In genomic region chr1:19260211-19261138, GRCh38 we compare ENCODE assay signal across 9 cellular contexts. TPM values are rescaled to one million over a fixed set of nuclear protein-coding genes. Genes with fewer than 3 reads are reported as not detected.
DNase-seq lines count a peak whose midpoint lies in the region; ATAC-seq and TF ChIP-seq lines count a peak whose summit lies in the region.
"Had no signal": no experiment of that assay in that cellular context is flagged by ENCODE, and none has a peak within 500 bp of the region (broad histone marks: within the 10 kb centered on the region; RNA-seq: fewer than 3 reads in every experiment).

No MANE protein-coding gene starts in this region.

- no peaks in the 10 kb centered on the region for H3K4me1 Mint-ChIP-seq in MCF 10A (ENCODE audit: insufficient read depth, unreplicated experiment)
- H3K4me1 Mint-ChIP-seq in naive thymus-derived CD8-positive, alpha-beta T cell, result peaks cover 0 to 3% (median 2%) of the 10 kb centered on the region in 4 donors

- H2AFZ ChIP-seq in mammary epithelial cell (ENCODE audit: low read depth, low read length), result no peak overlapping the region

- H3K27ac ChIP-seq in mammary epithelial cell (ENCODE audit: insufficient read depth, low read depth, low read length), result no peak overlapping the region

- dilution Hi-C loops in mammary epithelial cell (cut with HindIII; ENCODE audit: low sequenced_read_pairs), result no loop called here

- no peaks in the 10 kb centered on the region for H4K20me1 ChIP-seq in mammary epithelial cell (ENCODE audit: insufficient read depth, low read length)

- H3K4me2 ChIP-seq in mammary epithelial cell (ENCODE audit: insufficient read depth, low read depth, low read length), result no peak overlapping the region

- no peak overlapping the region for H3K9ac ChIP-seq in mammary epithelial cell (ENCODE audit: insufficient read depth, low read length)

- peaks cover 19% of the 10 kb centered on the region for H3K79me2 ChIP-seq in mammary epithelial cell (ENCODE audit: insufficient read depth, low read length)

- H3K4me3 Mint-ChIP-seq in MCF 10A (ENCODE audit: unreplicated experiment), result no peak overlapping the region
- H3K4me3 Mint-ChIP-seq in naive thymus-derived CD8-positive, alpha-beta T cell, result no peak overlapping the region

- CTCF ChIA-PET in MCF 10A (lab: Yijun Ruan, JAX), result interaction anchor here (0.7 kb wide), 1 partner anchor 86 kb away, joined by 3 read pairs; no protein-coding TSS in a partner anchor
- CTCF ChIA-PET in mammary epithelial cell (lab: Charles Lee; ENCODE audit: low non-redundant PET), result no interaction called here

- no peaks in the 10 kb centered on the region for H3K27me3 Mint-ChIP-seq in MCF 10A (ENCODE audit: insufficient read depth, unreplicated experiment)
- no peaks in the 10 kb centered on the region for H3K27me3 Mint-ChIP-seq in naive thymus-derived CD8-positive, alpha-beta T cell

- H3K36me3 Mint-ChIP-seq in MCF 10A (ENCODE audit: insufficient read depth, unreplicated experiment), result peaks cover 40% of the 10 kb centered on the region
- peaks cover 0 to 49% (median 4%) of the 10 kb centered on the region in 3 donors for H3K36me3 Mint-ChIP-seq in naive thymus-derived CD8-positive, alpha-beta T cell

- in situ Hi-C loops in mammary epithelial cell (cut with MboI; ENCODE audit: low sequenced_read_pairs in 2 of 2), result no loop called here

- no peak for ATAC-seq in naive thymus-derived CD8-positive, alpha-beta T cell
- ATAC-seq in HG03039 (IDR thresholded peaks at IDR 0.05; ENCODE audit: unreplicated experiment), result no peak
- no peak for ATAC-seq in stimulated activated naive CD8-positive, alpha-beta T cell treated with anti-CD3 and anti-CD28 coated beads, Interleukin-15, Interleukin-2, amounts not matched to agents 100 U/mL and 50 U/mL, for 24 hours

- H3K4me3 ChIP-seq in mammary epithelial cell (replicated peaks in 1 of 3; ENCODE audit: insufficient read depth in 1 of 3, low read depth in 2 of 3, low read length in 3 of 3) (no peak overlapping the region), fibroblast of the aortic adventitia (ENCODE audit: low read depth, low read length) (no peak overlapping the region)

- peak; percentile 23 for DNase-seq in MCF 10A (ENCODE audit: unreplicated experiment)
- no peak for DNase-seq in mammary epithelial cell
- peak; percentile 91 for DNase-seq in RPMI7951 (ENCODE audit: low read depth)
- DNase-seq in fibroblast of the aortic adventitia (ENCODE audit: low read depth), result peak; percentile 56
- no peak for DNase-seq in naive thymus-derived CD8-positive, alpha-beta T cell
- no peak for DNase-seq in iPS-NIHi11 (ENCODE audit: low spot score)
- no peak for DNase-seq in stimulated activated naive CD8-positive, alpha-beta T cell treated with anti-CD3 and anti-CD28 coated beads, Interleukin-15, Interleukin-2, amounts not matched to agents 100 U/mL and 50 U/mL, for 24 hours
- DNase-seq: substantia nigra had no signal

- H3K27ac Mint-ChIP-seq in MCF 10A (ENCODE audit: low read depth, unreplicated experiment), result no peak overlapping the region
- H3K27ac Mint-ChIP-seq in naive thymus-derived CD8-positive, alpha-beta T cell, result no peak overlapping the region

- POLR2A ChIA-PET in MCF 10A (lab: Yijun Ruan, JAX), result interaction anchor here (0.9 kb wide), 1 partner anchor 9 kb away, joined by 3 read pairs; the partner anchor contains the start of genes EMC1 and MRTO4
- POLR2A ChIA-PET in naive thymus-derived CD8-positive, alpha-beta T cell (lab: Charles Lee), result interaction anchor here (0.6 kb wide), 1 partner anchor 27 kb away, joined by 4 read pairs; no protein-coding TSS in a partner anchor

- no TSS peak for BruUV-seq in MCF 10A (replicated peaks; lab: Mats Ljungman, UMichigan)
- BruUV-seq in mammary epithelial cell (replicated peaks; lab: Mats Ljungman, UMichigan), result no TSS peak

- H3K9me3 Mint-ChIP-seq in MCF 10A (ENCODE audit: unreplicated experiment), result no peaks in the 10 kb centered on the region
- H3K9me3 Mint-ChIP-seq in naive thymus-derived CD8-positive, alpha-beta T cell, result no peaks in the 10 kb centered on the region

- WGBS in mammary epithelial cell (ENCODE audit: low coverage, missing lambda C conversion rate), result 87% methylated on average over 14 of the region's 21 CpGs

- peaks cover 13% of the 10 kb centered on the region for H3K4me1 ChIP-seq in mammary epithelial cell (ENCODE audit: insufficient read depth, low read length)

- TF ChIP-seq CTCF in MCF 10A (IDR thresholded peaks at IDR 0.05; ENCODE audit: unreplicated experiment) (no peak), mammary epithelial cell (conservative IDR thresholded peaks at IDR 0.05 in 1 of 2, IDR thresholded peaks at IDR 0.05 in 1 of 2; ENCODE audit: extremely low read depth in 1 of 2, insufficient read depth in 1 of 2, low read depth in 1 of 2, low read length in 2 of 2) (no peak), fibroblast of the aortic adventitia (IDR thresholded peaks at IDR 0.05; ENCODE audit: insufficient read depth, low read length) (no peak)

- no peaks in the 10 kb centered on the region for H3K9me3 ChIP-seq in mammary epithelial cell (replicated peaks; ENCODE audit: insufficient read depth, low read length)

- H3K27me3 ChIP-seq in mammary epithelial cell (ENCODE audit: insufficient read depth, low read length), result no peaks in the 10 kb centered on the region

- H3K36me3 ChIP-seq in mammary epithelial cell (ENCODE audit: insufficient read depth, low read length), result peaks cover 15% of the 10 kb centered on the region

- intact Hi-C loops in MCF 10A (cut with micrococcal nuclease), result no loop called here
- intact Hi-C loops in mammary epithelial cell (cut with micrococcal nuclease), result no loop called here

RNA-seq across cellular contexts. Expression of gene MRTO4, which starts 8.9 kb away (rescaled TPM):
- total RNA-seq in MCF 10A (2022) (37.3 and 46.0 TPM in 2 replicates), mammary epithelial cell (10 to 100 TPM; 23.3 to 51.6 TPM), fibroblast of the aortic adventitia (ENCODE audit: low replicate concordance) (9.0 and 22.7 TPM in 2 replicates)
- polyA plus RNA-seq in mammary epithelial cell, result 73.6 TPM
- polyA minus RNA-seq in mammary epithelial cell, result 22.3 TPM
- 42.5 and 56.4 TPM in 2 replicates for total RNA-seq in RPMI7951 (2014; rRNA removed; shearing (Covaris generic))
- 10 to 100 TPM; 27.6 to 38.0 TPM for total RNA-seq in naive thymus-derived CD8-positive, alpha-beta T cell
- polyA plus RNA-seq in naive thymus-derived CD8-positive, alpha-beta T cell, result 10 to 100 TPM; 24.7 to 37.4 (median 34.7) TPM

RNA-seq across cellular contexts. Expression of gene EMC1, which starts 9.2 kb away (rescaled TPM):
- total RNA-seq in MCF 10A (2022), result 75.9 and 77.2 TPM in 2 replicates
- 10 to 100 TPM; 68.0 to 75.0 TPM for total RNA-seq in mammary epithelial cell
- 55.7 TPM for polyA plus RNA-seq in mammary epithelial cell
- polyA minus RNA-seq in mammary epithelial cell, result 101 TPM
- total RNA-seq in RPMI7951 (2014; rRNA removed; shearing (Covaris generic)), result 68.7 and 71.3 TPM in 2 replicates
- total RNA-seq in fibroblast of the aortic adventitia (ENCODE audit: low replicate concordance), result 46.2 and 48.0 TPM in 2 replicates
- 10 to 100 TPM; 37.9 to 38.9 TPM for total RNA-seq in naive thymus-derived CD8-positive, alpha-beta T cell
- polyA plus RNA-seq in naive thymus-derived CD8-positive, alpha-beta T cell, result 10 to 100 TPM; 16.1 to 22.4 (median 21.0) TPM

RNA-seq across cellular contexts. Expression of gene AKR7A3, which starts 28.1 kb away (rescaled TPM):
- total RNA-seq in MCF 10A (2022) (0.40 and 0.69 TPM in 2 replicates), mammary epithelial cell (under 1 TPM; 0.50 to 0.59 TPM), fibroblast of the aortic adventitia (ENCODE audit: low replicate concordance) (0.36 TPM in 1 of 2 replicates, not detected in the other)
- 0.16 TPM for polyA plus RNA-seq in mammary epithelial cell
- not detected for polyA minus RNA-seq in mammary epithelial cell
- total RNA-seq in RPMI7951 (2014; rRNA removed; shearing (Covaris generic)), result 0.68 and 0.84 TPM in 2 replicates
- 1 to 10 TPM in 1 of 2 experiments, under 1 TPM in 1; 0.96 to 1.5 TPM for total RNA-seq in naive thymus-derived CD8-positive, alpha-beta T cell
- polyA plus RNA-seq in naive thymus-derived CD8-positive, alpha-beta T cell, result under 1 TPM in 1 of 3 donors, not detected in 2; 0.08 TPM

RNA-seq across cellular contexts. Expression of gene UBR4, which starts 50.4 kb away (rescaled TPM):
- 154 and 181 TPM in 2 replicates for total RNA-seq in MCF 10A (2022)
- total RNA-seq in mammary epithelial cell, result 100 to 1,000 TPM; 128 to 158 TPM
- polyA plus RNA-seq in mammary epithelial cell, result 35.6 TPM
- 325 TPM for polyA minus RNA-seq in mammary epithelial cell
- total RNA-seq in RPMI7951 (2014; rRNA removed; shearing (Covaris generic)), result 45.4 and 60.2 TPM in 2 replicates
- total RNA-seq in fibroblast of the aortic adventitia (ENCODE audit: low replicate concordance), result 136 and 142 TPM in 2 replicates
- total RNA-seq in naive thymus-derived CD8-positive, alpha-beta T cell, result 100 to 1,000 TPM; 147 to 156 TPM
- polyA plus RNA-seq in naive thymus-derived CD8-positive, alpha-beta T cell, result 10 to 100 TPM; 10.2 to 23.0 (median 17.0) TPM

RNA-seq across cellular contexts. Expression of gene AKR7A2, which starts 51.5 kb away (rescaled TPM):
- total RNA-seq in MCF 10A (2022) (26.7 and 28.7 TPM in 2 replicates), mammary epithelial cell (10 to 100 TPM; 45.7 to 60.3 TPM), fibroblast of the aortic adventitia (ENCODE audit: low replicate concordance) (38.1 and 68.4 TPM in 2 replicates)
- 65.9 TPM for polyA plus RNA-seq in mammary epithelial cell
- polyA minus RNA-seq in mammary epithelial cell, result 43.9 TPM
- total RNA-seq in RPMI7951 (2014; rRNA removed; shearing (Covaris generic)), result 128 and 181 TPM in 2 replicates
- total RNA-seq in naive thymus-derived CD8-positive, alpha-beta T cell, result 10 to 100 TPM; 24.8 to 27.7 TPM
- 100 to 1,000 TPM in 2 of 3 donors, 10 to 100 TPM in 1; 99.3 to 116 (median 115) TPM for polyA plus RNA-seq in naive thymus-derived CD8-positive, alpha-beta T cell

Comparison
In these comparisons a context has a peak if more than half of its experiments do, and no peak if none do; other contexts are left out.
1. DNase-seq: peak in MCF 10A (single experiment), RPMI7951 (single experiment) and fibroblast of the aortic adventitia (single experiment); none in mammary epithelial cell (single experiment), naive thymus-derived CD8-positive, alpha-beta T cell (0 of 10), iPS-NIHi11 (single experiment) and stimulated activated naive CD8-positive, alpha-beta T cell treated with anti-CD3 and anti-CD28 coated beads, Interleukin-15, Interleukin-2, amounts not matched to agents 100 U/mL and 50 U/mL, for 24 hours (single experiment).